ENCODE assay signal across 17 cellular contexts in genomic region chr13:72508392-72508791, GRCh38.
DNase-seq lines count a peak whose midpoint lies in the region; ATAC-seq lines count a peak whose summit lies in the region.
"Had no signal": no experiment of that assay in that cellular context is flagged by ENCODE, and none has a peak within 500 bp of the region (broad histone marks: within the 10 kb centered on the region; RNA-seq: fewer than 3 reads in every experiment).

No MANE protein-coding gene starts in this region.

- ATAC-seq in right cardiac atrium (no peak), left ventricle myocardium superior (no peak), HG02798 (IDR thresholded peaks at IDR 0.05; ENCODE audit: poor library complexity, unreplicated experiment) (no peak)

- peak overlapping the region; percentile 0 for H3K4me3 ChIP-seq in right cardiac atrium (ENCODE audit: low read length)
- H3K4me3 ChIP-seq: GM23248, PC-9 had no signal

- WGBS in right cardiac atrium, result 88% methylated on average over 7 of the region's 7 CpGs

- H3K27ac ChIP-seq in right cardiac atrium (ENCODE audit: low read length), result no peak overlapping the region
- H3K27ac ChIP-seq: C4-2B, GM23248, PC-9 had no signal

- intact Hi-C loops in right cardiac atrium (cut with DNase I), result no loop called here
- intact Hi-C loops in left ventricle myocardium superior (cut with micrococcal nuclease), result no loop called here

- no peaks in the 10 kb centered on the region for H3K9me3 ChIP-seq in right cardiac atrium (ENCODE audit: control insufficient read depth, low read length)

- no peaks in the 10 kb centered on the region for H3K4me1 ChIP-seq in right cardiac atrium (ENCODE audit: control insufficient read depth, insufficient read depth, low read length)

- H3K27me3 ChIP-seq in right cardiac atrium (ENCODE audit: control insufficient read depth, insufficient read depth), result no peaks in the 10 kb centered on the region

- no peak for DNase-seq in right cardiac atrium
- DNase-seq in left ventricle myocardium superior, result no peak
- peak; percentile 92 for DNase-seq in SK-N-DZ (ENCODE audit: low spot score)
- peak; percentile 13 for DNase-seq in kidney tubule cell (ENCODE audit: low spot score)
- DNase-seq in GM19240 (ENCODE audit: insufficient read length, low spot score), result no peak
- no peak for DNase-seq in stimulated activated CD4-positive, alpha-beta T cell treated with anti-CD3 and anti-CD28 coated beads, Interleukin-4, amount 100 ng/mL, for 4 hours
- DNase-seq in GF-D8 (lab: John Stamatoyannopoulos, UW), result no peak
- DNase-seq: GM23248; HFFc6; KG1; NCI-H1105; NCI-H2029 treated with DMSO at 0.1 percent for 48 hours; NCI-H510A treated with DMSO at 0.1 percent for 48 hours; NK-92 treated with Interleukin-12 subunit alpha and Interleukin-12 subunit beta, amount 100 ng/mL, for 24 hours; PC-9 had no signal

Comparison
In these comparisons a context has a peak if more than half of its experiments do, and no peak if none do; other contexts are left out.
1. DNase-seq: peak in SK-N-DZ (single experiment) and kidney tubule cell (single experiment); none in right cardiac atrium (0 of 3), left ventricle myocardium superior (single experiment), GM19240 (single experiment), stimulated activated CD4-positive, alpha-beta T cell treated with anti-CD3 and anti-CD28 coated beads, Interleukin-4, amount 100 ng/mL, for 4 hours (0 of 2) and GF-D8 (single experiment).